ENCODE assay signal across 1 cellular context in genomic region chr14:22333408-22334274, GRCh38.
TF ChIP-seq lines count a peak whose summit lies in the region.

No MANE protein-coding gene starts in this region.

TF ChIP-seq in HepG2, 621 proteins besides CTCF, POLR2A, EP300 and RAD21 (continued from another document and continues in another):
- no peak for TF ChIP-seq ZNF281 (CRISPR knock-in tag; IDR thresholded peaks at IDR 0.05; ENCODE audit: borderline replicate concordance)
- no peak for TF ChIP-seq ZNF530 (CRISPR knock-in tag; IDR thresholded peaks at IDR 0.05; ENCODE audit: low read depth)
- peak; percentile 72; the same call in 1 of the 2 replicates for TF ChIP-seq ZNF503 (CRISPR knock-in tag; IDR thresholded peaks at IDR 0.05)
- TF ChIP-seq TCF7 (IDR thresholded peaks at IDR 0.05; ENCODE audit: low read depth) = peak; percentile 93
- no peak for TF ChIP-seq KIAA2018 (CRISPR knock-in tag; IDR thresholded peaks at IDR 0.05; ENCODE audit: borderline replicate concordance)
- no peak for TF ChIP-seq GZF1 (CRISPR knock-in tag; IDR thresholded peaks at IDR 0.05)
- no peak for TF ChIP-seq ZNF556 (CRISPR knock-in tag; IDR thresholded peaks at IDR 0.05; ENCODE audit: borderline replicate concordance)
- TF ChIP-seq ZNF276 (CRISPR knock-in tag; IDR thresholded peaks at IDR 0.05; ENCODE audit: low read depth) = no peak
- no peak for TF ChIP-seq HINFP (CRISPR knock-in tag; IDR thresholded peaks at IDR 0.05; ENCODE audit: low read depth)
- TF ChIP-seq NFKBIZ (CRISPR knock-in tag; IDR thresholded peaks at IDR 0.05) = peak; percentile 53; the same call in 1 of the 2 replicates
- TF ChIP-seq ZBTB20 (CRISPR knock-in tag; IDR thresholded peaks at IDR 0.05; ENCODE audit: borderline replicate concordance, low read depth) = no peak
- TF ChIP-seq ZSCAN9 (CRISPR knock-in tag; IDR thresholded peaks at IDR 0.05; ENCODE audit: borderline replicate concordance) = peak; percentile 86
- no peak for TF ChIP-seq MNT (IDR thresholded peaks at IDR 0.05)
- TF ChIP-seq SNAPC5 (CRISPR knock-in tag; IDR thresholded peaks at IDR 0.05; ENCODE audit: borderline replicate concordance) = no peak
- TF ChIP-seq SOX5 (CRISPR knock-in tag; IDR thresholded peaks at IDR 0.05; ENCODE audit: borderline replicate concordance) = peak; percentile 97
- no peak for TF ChIP-seq ZBTB7B (CRISPR knock-in tag; IDR thresholded peaks at IDR 0.05)
- no peak for TF ChIP-seq ZNF296 (CRISPR knock-in tag; conservative IDR thresholded peaks at IDR 0.05)
- no peak for TF ChIP-seq ZNF749 (CRISPR knock-in tag; IDR thresholded peaks at IDR 0.05; ENCODE audit: borderline replicate concordance)
- no peak for TF ChIP-seq ZNF260 (CRISPR knock-in tag; IDR thresholded peaks at IDR 0.05; ENCODE audit: borderline replicate concordance, low read depth)
- TF ChIP-seq ZNF597 (CRISPR knock-in tag; IDR thresholded peaks at IDR 0.05) = no peak
- no peak for TF ChIP-seq ZNF256 (CRISPR knock-in tag; conservative IDR thresholded peaks at IDR 0.05)
- no peak for TF ChIP-seq ZNF569 (CRISPR knock-in tag; IDR thresholded peaks at IDR 0.05; ENCODE audit: borderline replicate concordance)
- no peak for TF ChIP-seq ZNF446 (CRISPR knock-in tag; IDR thresholded peaks at IDR 0.05)
- no peak for TF ChIP-seq POLR2G (IDR thresholded peaks at IDR 0.05; ENCODE audit: low read depth, low read length)
- no peak for TF ChIP-seq CCDC6 (CRISPR knock-in tag; IDR thresholded peaks at IDR 0.05)
- TF ChIP-seq ZBTB38 (CRISPR knock-in tag; IDR thresholded peaks at IDR 0.05) = no peak
- no peak for TF ChIP-seq ZNF775 (CRISPR knock-in tag; IDR thresholded peaks at IDR 0.05; ENCODE audit: borderline replicate concordance)
- TF ChIP-seq ZNF251 (CRISPR knock-in tag; IDR thresholded peaks at IDR 0.05) = no peak
- TF ChIP-seq ZNF124 (CRISPR knock-in tag; IDR thresholded peaks at IDR 0.05) = no peak
- no peak for TF ChIP-seq AKAP8 (CRISPR knock-in tag; IDR thresholded peaks at IDR 0.05)
- TF ChIP-seq SKI (IDR thresholded peaks at IDR 0.05; ENCODE audit: partially characterized antibody) = peak; percentile 54
- no peak for TF ChIP-seq MATR3 (CRISPR knock-in tag; IDR thresholded peaks at IDR 0.05)
- no peak for TF ChIP-seq ZNF790 (CRISPR knock-in tag; IDR thresholded peaks at IDR 0.05; ENCODE audit: borderline replicate concordance)
- TF ChIP-seq ZNF670 (CRISPR knock-in tag; IDR thresholded peaks at IDR 0.05; ENCODE audit: borderline replicate concordance) = no peak
- TF ChIP-seq HDAC2 (CRISPR knock-in tag; IDR thresholded peaks at IDR 0.05) = peak; percentile 60; the same call in 1 of the 2 replicates
- TF ChIP-seq SIN3A (IDR thresholded peaks at IDR 0.05; ENCODE audit: borderline replicate concordance, low read depth, low read length) = no peak
- TF ChIP-seq ZNF644 (CRISPR knock-in tag; IDR thresholded peaks at IDR 0.05; ENCODE audit: low read depth) = no peak
- no peak for TF ChIP-seq ONECUT2 (CRISPR knock-in tag; IDR thresholded peaks at IDR 0.05)
- TF ChIP-seq AGO1 (IDR thresholded peaks at IDR 0.05; ENCODE audit: low read depth, low read length, poor library complexity, severe bottlenecking) = no peak
- no peak for TF ChIP-seq ZNF546 (CRISPR knock-in tag; conservative IDR thresholded peaks at IDR 0.05)
- no peak for TF ChIP-seq ZBTB33 (CRISPR knock-in tag; IDR thresholded peaks at IDR 0.05)
